19 cellular contexts compared by ENCODE assay signal in the genomic region with DNA sequence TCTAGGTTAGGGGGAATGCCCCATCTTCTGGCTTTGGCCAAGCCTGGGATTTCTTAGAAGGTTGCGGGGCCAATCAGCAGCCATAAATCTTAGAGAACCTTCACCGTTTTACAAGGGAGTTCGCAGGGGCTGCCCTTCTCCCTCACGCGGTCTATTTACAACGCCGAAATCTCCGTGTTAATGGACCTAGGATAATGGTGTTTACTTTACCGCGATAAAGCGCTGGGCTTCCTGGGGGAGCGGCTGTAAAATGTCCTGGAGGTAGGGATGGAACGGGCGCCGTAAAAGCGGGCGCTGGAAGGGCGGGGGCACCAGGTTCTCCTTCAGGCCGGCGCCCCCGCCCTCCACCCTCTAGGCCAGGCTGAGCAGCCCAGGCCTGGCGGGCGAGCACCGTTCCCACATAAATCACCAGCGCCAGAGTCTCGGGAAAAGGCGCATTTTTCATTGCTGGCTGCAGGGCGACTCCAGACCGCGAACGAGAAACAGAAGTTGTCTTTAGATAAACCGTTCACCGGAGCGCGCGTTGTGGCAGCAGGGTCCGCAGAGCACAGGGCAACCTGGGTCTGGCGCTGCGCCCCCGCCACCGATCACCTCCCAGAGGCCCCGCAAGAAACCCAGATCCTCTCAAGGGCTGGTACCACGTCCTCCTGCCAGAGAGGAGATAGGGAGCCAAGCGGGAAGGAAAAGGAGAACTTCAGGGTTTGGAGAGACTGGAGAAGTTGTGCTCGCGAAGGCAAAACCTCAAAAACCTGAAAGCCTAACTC. TPM values are rescaled to one million over a fixed set of nuclear protein-coding genes. Genes with fewer than 3 reads are reported as not detected.
DNase-seq lines count a peak whose midpoint lies in the region; ATAC-seq and TF ChIP-seq lines count a peak whose summit lies in the region.
"Had no signal": no experiment of that assay in that cellular context is flagged by ENCODE, and none has a peak within 500 bp of the region (broad histone marks: within the 10 kb centered on the region; RNA-seq: fewer than 3 reads in every experiment).

No MANE protein-coding gene starts in this region.

- peaks cover 85% of the 10 kb centered on the region for H3K27me3 Mint-ChIP-seq in neural progenitor cell (ENCODE audit: insufficient read depth, low read depth)

- H3K27ac ChIP-seq in neural progenitor cell, result no peak overlapping the region
- H3K27ac ChIP-seq: parathyroid adenoma, WERI-Rb-1 had no signal

- H3K27me3 ChIP-seq in neural progenitor cell, result peaks cover 100% of the 10 kb centered on the region

- H3K4me2 ChIP-seq in neural progenitor cell, result peak overlapping the region; percentile 23

- H3K36me3 ChIP-seq in neural progenitor cell, result no peaks in the 10 kb centered on the region
- H3K36me3 ChIP-seq: WERI-Rb-1 had no signal

- H3K4me1 ChIP-seq in neural progenitor cell, result peaks cover 36% of the 10 kb centered on the region
- H3K4me1 ChIP-seq: parathyroid adenoma had no signal

- TF ChIP-seq CTCF in fibroblast of villous mesenchyme (IDR thresholded peaks at IDR 0.05; ENCODE audit: insufficient read depth, low read depth, low read length) (no peak), neural progenitor cell (IDR thresholded peaks at IDR 0.05) (no peak)

- peaks cover 27% of the 10 kb centered on the region for H3K4me1 Mint-ChIP-seq in neural progenitor cell

- H3K9me3 Mint-ChIP-seq in neural progenitor cell, result peaks cover 3% of the 10 kb centered on the region
- H3K9me3 Mint-ChIP-seq: memory B cell had no signal

- DNase-seq in ELF-1 (ENCODE audit: low read depth, low spot score), result peak; percentile 88
- peak; percentile 18 for DNase-seq in HuH-7.5 (ENCODE audit: low spot score)
- peak; percentile 78 for DNase-seq in fibroblast of villous mesenchyme (ENCODE audit: low read depth)
- peak; percentile 55 for DNase-seq in neural progenitor cell (ENCODE audit: low spot score)
- no peak for DNase-seq in midbrain (lab: John Stamatoyannopoulos, UW)
- no peak for DNase-seq in activated CD4-positive, alpha-beta T cell treated with anti-CD3 and anti-CD28 coated beads, Interleukin-2, amount 50 U/mL, for 1 hour
- DNase-seq: activated CD8-positive, alpha-beta memory T cell treated with anti-CD3 and anti-CD28 coated beads for 24 hours; DMS79; NCI-H2227 treated with DMSO at 0.1 percent for 48 hours; substantia nigra; SW 1271; WERI-Rb-1 had no signal

- H3K4me3 Mint-ChIP-seq in neural progenitor cell, result peak overlapping the region; percentile 59
- H3K4me3 Mint-ChIP-seq: memory B cell had no signal

- H3K36me3 Mint-ChIP-seq in neural progenitor cell, result no peaks in the 10 kb centered on the region
- H3K36me3 Mint-ChIP-seq: memory B cell had no signal

- H2AFZ ChIP-seq in neural progenitor cell (replicated peaks), result no peak overlapping the region
- H2AFZ ChIP-seq: parathyroid adenoma had no signal

- H3K9ac ChIP-seq in neural progenitor cell, result no peak overlapping the region
- H3K9ac ChIP-seq: parathyroid adenoma had no signal

- H3K79me2 ChIP-seq in neural progenitor cell (ENCODE audit: low read depth), result no peaks in the 10 kb centered on the region
- H3K79me2 ChIP-seq: parathyroid adenoma had no signal

- no peaks in the 10 kb centered on the region for H3K9me3 ChIP-seq in neural progenitor cell (ENCODE audit: low read depth)

- ATAC-seq in GM21737 (IDR thresholded peaks at IDR 0.05; ENCODE audit: unreplicated experiment) (no peak), HG02852 (IDR thresholded peaks at IDR 0.05; ENCODE audit: unreplicated experiment) (no peak)

- H3K4me3 ChIP-seq in fibroblast of villous mesenchyme (ENCODE audit: low read depth, low read length) (no peak overlapping the region), neural progenitor cell (no peak overlapping the region)

- peaks cover 43% of the 10 kb centered on the region for H3F3A ChIP-seq in neural progenitor cell (ENCODE audit: low read depth)

- H4K20me1 ChIP-seq in neural progenitor cell (ENCODE audit: low read depth), result peaks cover 63% of the 10 kb centered on the region

- no peak overlapping the region for H3K27ac Mint-ChIP-seq in neural progenitor cell
- H3K27ac Mint-ChIP-seq: memory B cell had no signal

RNA-seq across cellular contexts. Expression of gene NKX2-3, which starts 12.5 kb away (rescaled TPM):
- not detected in 2 replicates for total RNA-seq in fibroblast of villous mesenchyme
- not detected in 2 replicates for total RNA-seq in neural progenitor cell (ENCODE audit: low replicate concordance)
- total RNA-seq: astrocyte, dermis microvascular lymphatic vessel endothelial cell, HT-29 had no signal

Comparison
In these comparisons a context has a peak if more than half of its experiments do, and no peak if none do; other contexts are left out.
1. DNase-seq: peak in ELF-1 (single experiment), HuH-7.5 (single experiment), fibroblast of villous mesenchyme (single experiment) and neural progenitor cell (single experiment); none in midbrain (single experiment) and activated CD4-positive, alpha-beta T cell treated with anti-CD3 and anti-CD28 coated beads, Interleukin-2, amount 50 U/mL, for 1 hour (single experiment).